In the genomic region with DNA sequence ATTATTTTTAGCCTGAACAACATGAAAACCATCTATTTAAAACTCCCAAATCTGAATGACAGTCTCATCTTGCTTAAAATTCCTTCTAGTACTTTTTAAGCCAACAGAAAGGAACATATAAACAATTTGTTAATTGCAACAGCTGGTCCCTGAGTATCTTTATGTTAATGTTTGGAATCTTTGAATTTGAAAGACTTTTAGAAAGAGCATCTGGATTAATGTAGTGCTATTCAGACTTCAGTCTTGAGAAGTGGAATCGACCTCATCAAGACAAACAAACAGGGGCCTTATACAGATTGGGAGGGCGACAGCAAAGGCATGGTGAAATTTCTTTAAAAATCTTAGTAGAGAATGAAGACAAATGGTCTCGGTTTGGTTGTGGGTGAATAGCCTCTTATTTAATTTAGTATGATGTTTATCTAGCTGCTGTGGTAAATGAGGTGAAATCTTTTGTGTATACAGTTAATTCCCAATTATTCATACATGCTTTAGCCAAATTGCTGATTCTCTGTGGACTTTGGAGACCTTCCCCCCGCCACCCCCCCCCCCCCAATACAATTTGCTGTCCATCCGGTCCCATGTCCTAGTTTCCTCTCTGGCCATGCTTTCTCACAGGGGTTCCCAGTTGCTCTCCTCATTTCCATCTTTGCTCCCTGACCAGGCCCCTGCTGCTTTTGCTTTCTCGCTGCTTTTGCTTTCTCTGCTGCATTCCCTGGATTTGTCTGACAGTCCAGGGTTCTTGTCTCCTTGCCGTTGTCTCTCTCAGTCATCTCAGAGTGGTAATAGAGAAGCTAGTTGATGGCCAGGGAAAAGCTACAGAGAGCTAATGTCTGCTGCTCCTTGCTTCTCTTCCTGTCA, we compare ENCODE assay signal across 16 cellular contexts.
DNase-seq lines count a peak whose midpoint lies in the region; ATAC-seq and TF ChIP-seq lines count a peak whose summit lies in the region.
"Had no signal": no experiment of that assay in that cellular context is flagged by ENCODE, and none has a peak within 500 bp of the region (broad histone marks: within the 10 kb centered on the region; RNA-seq: fewer than 3 reads in every experiment).

No MANE protein-coding gene starts in this region.

- H3K27me3 ChIP-seq in BE2C (no peaks in the 10 kb centered on the region), Panc1 (ENCODE audit: control insufficient read depth, insufficient read depth, low read length) (no peaks in the 10 kb centered on the region), neuronal stem cell (ENCODE audit: control insufficient read depth in 3 of 3, insufficient read depth in 3 of 3, low read depth in 1 of 3, low read length in 3 of 3) (no peaks in the 10 kb centered on the region)

- no peaks in the 10 kb centered on the region for H3K36me3 ChIP-seq in BE2C
- no peaks in the 10 kb centered on the region for H3K36me3 ChIP-seq in Panc1 (ENCODE audit: control insufficient read depth, insufficient read depth, low read length)
- H3K36me3 ChIP-seq in neuronal stem cell (replicated peaks in 1 of 2; ENCODE audit: control insufficient read depth in 2 of 2, insufficient read depth in 2 of 2, low read length in 2 of 2): peaks cover 0 to 13% of the 10 kb centered on the region in 2 donors

- H3K27ac ChIP-seq in Panc1 (ENCODE audit: low read length) (peak overlapping the region; percentile 49), neuronal stem cell (replicated peaks; ENCODE audit: low read length) (peak overlapping the region; percentile 48)
- H3K27ac ChIP-seq: RWPE1 had no signal

- peak overlapping the region; percentile 21 for H3K4me3 ChIP-seq in BE2C (ENCODE audit: low read depth, low read length)
- no peak overlapping the region for H3K4me3 ChIP-seq in Panc1 (ENCODE audit: low read depth in 2 of 2, low read length in 2 of 2)
- peak overlapping the region in 1 of 2 donors; percentile 26 for H3K4me3 ChIP-seq in neuronal stem cell (ENCODE audit: low read length in 2 of 2)

- no TSS peak for BruUV-seq in Panc1 (replicated peaks; lab: Mats Ljungman, UMichigan)

- peaks cover 8% of the 10 kb centered on the region for H3K4me1 Mint-ChIP-seq in glutamatergic neuron (ENCODE audit: low read depth, unreplicated experiment)
- H3K4me1 Mint-ChIP-seq: B cell had no signal

- peak overlapping the region; percentile 15 for H3K27ac Mint-ChIP-seq in glutamatergic neuron (ENCODE audit: unreplicated experiment)
- H3K27ac Mint-ChIP-seq: B cell had no signal

- H3K4me2 ChIP-seq in neuronal stem cell (ENCODE audit: insufficient read depth, low read length, poor library complexity, severe bottlenecking): no peak overlapping the region

- H3K14ac ChIP-seq in neuronal stem cell (ENCODE audit: low read length): no peak overlapping the region

- POLR2A ChIA-PET in Panc1 (lab: Charles Lee): interaction anchor here (0.6 kb wide), 1 partner anchor 136 kb away, joined by 6 read pairs; the partner anchor contains the start of gene FNDC3B

- no peak overlapping the region for H2AK5ac ChIP-seq in neuronal stem cell (ENCODE audit: low read depth, low read length)

- no peak overlapping the region for H2BK120ac ChIP-seq in neuronal stem cell (ENCODE audit: low read depth, low read length)

- no peak overlapping the region for H3K9ac ChIP-seq in neuronal stem cell (ENCODE audit: low read depth, low read length, poor library complexity)

- ATAC-seq in Panc1 (no peak), HG03442 (IDR thresholded peaks at IDR 0.05; ENCODE audit: unreplicated experiment) (no peak), GM18519 (IDR thresholded peaks at IDR 0.05; ENCODE audit: low FRiP score, unreplicated experiment) (no peak)
- ATAC-seq: left cardiac atrium had no signal

- H3K9me3 Mint-ChIP-seq in glutamatergic neuron (ENCODE audit: unreplicated experiment): no peaks in the 10 kb centered on the region

- H3K4ac ChIP-seq in neuronal stem cell (ENCODE audit: low read length): no peak overlapping the region

- peaks cover 14% of the 10 kb centered on the region for H3K4me1 ChIP-seq in BE2C
- H3K4me1 ChIP-seq in Panc1 (ENCODE audit: control insufficient read depth, insufficient read depth, low read length): peaks cover 79% of the 10 kb centered on the region
- H3K4me1 ChIP-seq in neuronal stem cell (ENCODE audit: control insufficient read depth in 2 of 2, insufficient read depth in 1 of 2, low read depth in 1 of 2, low read length in 2 of 2): peaks cover 17 to 44% of the 10 kb centered on the region in 2 donors

- H4K8ac ChIP-seq in neuronal stem cell (ENCODE audit: low read depth, low read length): no peak overlapping the region

- in situ Hi-C loops in Panc1 (cut with HindIII; ENCODE audit: low pct_unique_long_range_greater_than_20kb, low sequenced_read_pairs): no loop called here

- H3K9me3 ChIP-seq in BE2C (no peaks in the 10 kb centered on the region), Panc1 (ENCODE audit: control insufficient read depth, insufficient read depth, low read depth, low read length) (no peaks in the 10 kb centered on the region), neuronal stem cell (replicated peaks in 1 of 2; ENCODE audit: control insufficient read depth in 2 of 2, insufficient read depth in 1 of 2, low read depth in 1 of 2, low read length in 2 of 2) (no peaks in the 10 kb centered on the region)

- no peak overlapping the region for H3K23ac ChIP-seq in neuronal stem cell (ENCODE audit: low read depth, low read length, poor library complexity)

- H2BK12ac ChIP-seq in neuronal stem cell (ENCODE audit: low read length): no peak overlapping the region

- H3K27me3 Mint-ChIP-seq in glutamatergic neuron (ENCODE audit: unreplicated experiment): peaks cover 3% of the 10 kb centered on the region
- H3K27me3 Mint-ChIP-seq: B cell had no signal

- DNase-seq in BE2C (peak; percentile 27), Panc1 (ENCODE audit: low read depth, low spot score) (no peak), glutamatergic neuron (no peak), neuronal stem cell (ENCODE audit: low spot score) (no peak), NCI-H2029 treated with DMSO at 0.1 percent for 48 hours (lab: John Stamatoyannopoulos, UW) (no peak)
- DNase-seq in stimulated activated CD4-positive, alpha-beta T cell treated with anti-CD3 and anti-CD28 coated beads, Interleukin-1b, Interleukin-23, amount 100 ng/mL, for 48 hours: no peak
- DNase-seq: activated CD4-positive, alpha-beta T cell treated with anti-CD3 and anti-CD28 coated beads, Interleukin-2, amount 50 U/mL, for 4 hours; DMS53; effector memory CD4-positive, alpha-beta T cell; left cardiac atrium; NCI-H524 treated with DMSO at 0.1 percent for 48 hours; T-helper 9 cell had no signal

- peaks cover 3% of the 10 kb centered on the region for H3K79me1 ChIP-seq in neuronal stem cell (ENCODE audit: low read depth, low read length)

- H3K36me3 Mint-ChIP-seq in glutamatergic neuron (ENCODE audit: unreplicated experiment): no peaks in the 10 kb centered on the region

- H3K4me3 Mint-ChIP-seq in glutamatergic neuron (ENCODE audit: unreplicated experiment): no peak overlapping the region
- H3K4me3 Mint-ChIP-seq: B cell had no signal

- no CpG with 5 or more reads among the region's 7 CpGs for WGBS in neuronal stem cell (ENCODE audit: extremely low coverage in 2 of 2, insufficient read length in 2 of 2, insufficient replicate concordance in 1 of 2), 2 donors

- no peak overlapping the region for H2BK5ac ChIP-seq in neuronal stem cell (ENCODE audit: low read length)

- CTCF ChIA-PET in Panc1 (lab: Charles Lee): no interaction called here

- intact Hi-C loops in Panc1 (cut with micrococcal nuclease; ENCODE audit: unreplicated experiment): no loop called here

- no peak overlapping the region for H3K18ac ChIP-seq in neuronal stem cell (ENCODE audit: low read length)

- no peak overlapping the region for H4K91ac ChIP-seq in neuronal stem cell (ENCODE audit: low read depth, low read length, poor library complexity)

- no peak overlapping the region for H2BK15ac ChIP-seq in neuronal stem cell (ENCODE audit: low read length)

- no peak for TF ChIP-seq CTCF in BE2C (IDR thresholded peaks at IDR 0.05; ENCODE audit: low read depth, low read length)
- no peak for TF ChIP-seq CTCF in Panc1 (IDR thresholded peaks at IDR 0.05)
- no peak for TF ChIP-seq CTCF in glutamatergic neuron (IDR thresholded peaks at IDR 0.05; ENCODE audit: partially characterized antibody, unreplicated experiment)

- H2AFZ ChIP-seq in neuronal stem cell (ENCODE audit: low read length): peak overlapping the region; percentile 3
